In genomic region chr6:130670142-130670541, GRCh38 we compare ENCODE assay signal across 1 cellular context.
TF ChIP-seq lines count a peak whose summit lies in the region.

No MANE protein-coding gene starts in this region.

TF ChIP-seq in SK-N-SH, 30 proteins besides CTCF, POLR2A, EP300 and RAD21 (continued from another document):
- no peak for TF ChIP-seq POLR2AphosphoS5 (IDR thresholded peaks at IDR 0.05; ENCODE audit: low read depth, low read length)
- peak; percentile 27 for TF ChIP-seq PBX3 (IDR thresholded peaks at IDR 0.05)
